In genomic region chr7:1029637-1030443, GRCh38 we compare ENCODE assay signal across 10 cellular contexts. TPM values are rescaled to one million over a fixed set of nuclear protein-coding genes. Genes with fewer than 3 reads are reported as not detected.
A peak's percentile ranks its signal among the peaks of the same experiment; 100 is the strongest.
DNase-seq lines count a peak whose midpoint lies in the region; ATAC-seq, FAIRE-seq and TF ChIP-seq lines count a peak whose summit lies in the region.
"Had no signal": no experiment of that assay in that cellular context is flagged by ENCODE, and none has a peak within 500 bp of the region (broad histone marks: within the 10 kb centered on the region; RNA-seq: fewer than 3 reads in every experiment).

No MANE protein-coding gene starts in this region.

- H3K36me3 ChIP-seq in kidney (ENCODE audit: control insufficient read depth in 1 of 2, insufficient read depth in 2 of 2, low read length in 2 of 2) = no peaks in the 10 kb centered on the region
- H3K36me3 ChIP-seq in suprapubic skin = peaks cover 8% of the 10 kb centered on the region

- no peak for FAIRE-seq in kidney (lab: Jason Lieb, UNC)

- no peak for TF ChIP-seq POLR2A in suprapubic skin (IDR thresholded peaks at IDR 0.05)

- no peak overlapping the region for H3K9ac ChIP-seq in kidney (ENCODE audit: low read length in 2 of 2)

- CTCF ChIA-PET in activated CD4-positive, alpha-beta T cell treated with anti-CD3 and anti-CD28 coated beads, Interleukin-2, amount 10 ng/mL, durations not matched to agents 7 days and 5 days (lab: Charles Lee) = interaction anchor here (0.7 to 1.4 kb wide), 2 partner anchors 16 to 36 kb away, joined by 4 to 5 read pairs; no protein-coding TSS in a partner anchor
- CTCF ChIA-PET in T-cell (lab: Charles Lee) = no interaction called here

- intact Hi-C loops in kidney (cut with DNase I) = no loop called here

- no peaks in the 10 kb centered on the region for H3K27me3 Mint-ChIP-seq in activated CD4-positive, alpha-beta T cell treated with anti-CD3 and anti-CD28 coated beads, Interleukin-2, amount 10 ng/mL, durations not matched to agents 7 days and 5 days
- H3K27me3 Mint-ChIP-seq in T-cell = no peaks in the 10 kb centered on the region

- in situ Hi-C loops in ACHN (cut with HindIII; ENCODE audit: low pct_ligation_motif_present, low pct_unique_long_range_greater_than_20kb, low sequenced_read_pairs) = no loop called here

- no peak for TF ChIP-seq CTCF in kidney (IDR thresholded peaks at IDR 0.05; ENCODE audit: borderline replicate concordance, extremely low read depth, insufficient read depth)
- TF ChIP-seq CTCF in suprapubic skin (IDR thresholded peaks at IDR 0.05) = no peak

- POLR2A ChIA-PET in activated CD4-positive, alpha-beta T cell treated with anti-CD3 and anti-CD28 coated beads, Interleukin-2, amount 10 ng/mL, durations not matched to agents 7 days and 5 days (lab: Charles Lee) = no interaction called here
- POLR2A ChIA-PET in T-cell (lab: Charles Lee) = no interaction called here

- peaks cover 56% of the 10 kb centered on the region for H3K4me1 Mint-ChIP-seq in activated CD4-positive, alpha-beta T cell treated with anti-CD3 and anti-CD28 coated beads, Interleukin-2, amount 10 ng/mL, durations not matched to agents 7 days and 5 days
- peaks cover 44 to 60% (median 57%) of the 10 kb centered on the region in 3 donors for H3K4me1 Mint-ChIP-seq in T-cell

- no peaks in the 10 kb centered on the region for H3K27me3 ChIP-seq in suprapubic skin

- peaks cover 4% of the 10 kb centered on the region for H3K36me3 Mint-ChIP-seq in activated CD4-positive, alpha-beta T cell treated with anti-CD3 and anti-CD28 coated beads, Interleukin-2, amount 10 ng/mL, durations not matched to agents 7 days and 5 days (ENCODE audit: low read depth)
- H3K36me3 Mint-ChIP-seq in T-cell = peaks cover 4% of the 10 kb centered on the region

- peak overlapping the region; percentile 88 for H3K27ac Mint-ChIP-seq in activated CD4-positive, alpha-beta T cell treated with anti-CD3 and anti-CD28 coated beads, Interleukin-2, amount 10 ng/mL, durations not matched to agents 7 days and 5 days
- peak overlapping the region; percentile 43 to 71 for H3K27ac Mint-ChIP-seq in T-cell

- TF ChIP-seq EP300 in suprapubic skin (IDR thresholded peaks at IDR 0.05) = no peak

- no peaks in the 10 kb centered on the region for H3K9me3 Mint-ChIP-seq in activated CD4-positive, alpha-beta T cell treated with anti-CD3 and anti-CD28 coated beads, Interleukin-2, amount 10 ng/mL, durations not matched to agents 7 days and 5 days
- no peaks in the 10 kb centered on the region for H3K9me3 Mint-ChIP-seq in T-cell

- 84% methylated on average over 25 of the region's 33 CpGs for WGBS in suprapubic skin

- H3K9me3 ChIP-seq in kidney (ENCODE audit: control insufficient read depth in 1 of 2, low read length in 2 of 2) (no peaks in the 10 kb centered on the region), suprapubic skin (no peaks in the 10 kb centered on the region)

- no peak overlapping the region for H3K4me3 ChIP-seq in kidney (ENCODE audit: low read length in 2 of 2)
- H3K4me3 ChIP-seq in suprapubic skin = no peak overlapping the region

- H3K4me1 ChIP-seq in kidney (ENCODE audit: control insufficient read depth in 1 of 2, insufficient read depth in 1 of 2, low read depth in 1 of 2, low read length in 2 of 2) (peaks cover 0 to 17% of the 10 kb centered on the region in 2 donors), suprapubic skin (peaks cover 50% of the 10 kb centered on the region)

- DNase-seq in activated CD4-positive, alpha-beta T cell treated with anti-CD3 and anti-CD28 coated beads, Interleukin-2, amount 10 ng/mL, durations not matched to agents 7 days and 5 days = no peak
- DNase-seq in activated CD4-positive, alpha-beta T cell treated with anti-CD3 and anti-CD28 coated beads for 4 hours = no peak
- DNase-seq in T-cell (no peak), kidney (peak; percentile 78), suprapubic skin (ENCODE audit: low spot score in 2 of 2) (no peak), NCI-H128 (lab: John Stamatoyannopoulos, UW; ENCODE audit: unreplicated experiment) (no peak), ACHN (no peak)
- DNase-seq: MM.1S, T-helper 1 cell had no signal

- H3K4me3 Mint-ChIP-seq in activated CD4-positive, alpha-beta T cell treated with anti-CD3 and anti-CD28 coated beads, Interleukin-2, amount 10 ng/mL, durations not matched to agents 7 days and 5 days = no peak overlapping the region
- H3K4me3 Mint-ChIP-seq in T-cell = peak overlapping the region; percentile 39 to 81 (median 73)

- peak overlapping the region in 1 of 2 donors; percentile 92 for H3K27ac ChIP-seq in kidney (ENCODE audit: low read depth in 2 of 2, low read length in 2 of 2)
- H3K27ac ChIP-seq in suprapubic skin = peak overlapping the region; percentile 86

- ATAC-seq in T-cell (replicated peaks in 1 of 4) (no peak), HG03378 (IDR thresholded peaks at IDR 0.05; ENCODE audit: unreplicated experiment) (no peak)

RNA-seq across cellular contexts. Expression of gene GPR146, which starts 14.5 kb away (rescaled TPM):
- total RNA-seq in activated CD4-positive, alpha-beta T cell treated with anti-CD3 and anti-CD28 coated beads, Interleukin-2, amount 10 ng/mL, durations not matched to agents 7 days and 5 days = 10 to 100 TPM; 13.3 to 13.8 TPM
- total RNA-seq in T-cell (10 to 100 TPM; 11.9 to 14.7 (median 13.0) TPM), kidney (10.3 TPM), suprapubic skin (10 to 100 TPM; 24.1 to 50.8 (median 39.3) TPM)
- polyA plus RNA-seq in kidney (ENCODE audit: insufficient read depth, low read depth, low replicate concordance) = 7.6 TPM

RNA-seq across cellular contexts. Expression of gene CYP2W1, which starts 46.9 kb away (rescaled TPM):
- total RNA-seq in activated CD4-positive, alpha-beta T cell treated with anti-CD3 and anti-CD28 coated beads, Interleukin-2, amount 10 ng/mL, durations not matched to agents 7 days and 5 days = not detected
- total RNA-seq in T-cell (under 1 TPM in 1 of 5 donors, not detected in 4; 0.19 TPM), kidney (0.13 TPM), suprapubic skin (10 to 100 TPM; 13.3 to 20.8 (median 15.4) TPM)
- polyA plus RNA-seq in kidney (ENCODE audit: insufficient read depth, low read depth, low replicate concordance) = 0.17 TPM

RNA-seq across cellular contexts. Expression of gene COX19, which starts 54.5 kb away (rescaled TPM):
- total RNA-seq in activated CD4-positive, alpha-beta T cell treated with anti-CD3 and anti-CD28 coated beads, Interleukin-2, amount 10 ng/mL, durations not matched to agents 7 days and 5 days = 10 to 100 TPM; 18.2 to 20.1 TPM
- 10 to 100 TPM; 38.0 to 50.9 (median 43.7) TPM for total RNA-seq in T-cell
- 14.7 TPM for total RNA-seq in kidney
- polyA plus RNA-seq in kidney (ENCODE audit: insufficient read depth, low read depth, low replicate concordance) = 4.8 TPM
- 10 to 100 TPM; 11.6 to 55.2 (median 13.2) TPM for total RNA-seq in suprapubic skin

RNA-seq across cellular contexts. Expression of gene GPER1, which starts 58.1 kb away (rescaled TPM):
- under 1 TPM in 1 of 2 experiments, not detected in 1; 0.08 TPM for total RNA-seq in activated CD4-positive, alpha-beta T cell treated with anti-CD3 and anti-CD28 coated beads, Interleukin-2, amount 10 ng/mL, durations not matched to agents 7 days and 5 days
- under 1 TPM in 3 of 5 donors, not detected in 2; 0.23 to 0.41 (median 0.26) TPM for total RNA-seq in T-cell
- total RNA-seq in kidney = 5.2 TPM
- 4.8 TPM for polyA plus RNA-seq in kidney (ENCODE audit: insufficient read depth, low read depth, low replicate concordance)
- total RNA-seq in suprapubic skin = 10 to 100 TPM in 1 of 4 donors, 1 to 10 TPM in 3; 2.6 to 11.9 (median 5.1) TPM

Comparison
In these comparisons a context has a peak if more than half of its experiments do, and no peak if none do; other contexts are left out.
1. RNA of gene CYP2W1, which starts 46.9 kb away (total RNA-seq): 13.3 to 20.8 TPM in suprapubic skin; 0.13 TPM in kidney (single experiment), not detected in activated CD4-positive, alpha-beta T cell treated with anti-CD3 and anti-CD28 coated beads, Interleukin-2, amount 10 ng/mL, durations not matched to agents 7 days and 5 days and 0.19 TPM in T-cell; every median in the first group is over 10 times any median in the second.